Comparison of ENCODE assay signal across 12 cellular contexts in the genomic region with DNA sequence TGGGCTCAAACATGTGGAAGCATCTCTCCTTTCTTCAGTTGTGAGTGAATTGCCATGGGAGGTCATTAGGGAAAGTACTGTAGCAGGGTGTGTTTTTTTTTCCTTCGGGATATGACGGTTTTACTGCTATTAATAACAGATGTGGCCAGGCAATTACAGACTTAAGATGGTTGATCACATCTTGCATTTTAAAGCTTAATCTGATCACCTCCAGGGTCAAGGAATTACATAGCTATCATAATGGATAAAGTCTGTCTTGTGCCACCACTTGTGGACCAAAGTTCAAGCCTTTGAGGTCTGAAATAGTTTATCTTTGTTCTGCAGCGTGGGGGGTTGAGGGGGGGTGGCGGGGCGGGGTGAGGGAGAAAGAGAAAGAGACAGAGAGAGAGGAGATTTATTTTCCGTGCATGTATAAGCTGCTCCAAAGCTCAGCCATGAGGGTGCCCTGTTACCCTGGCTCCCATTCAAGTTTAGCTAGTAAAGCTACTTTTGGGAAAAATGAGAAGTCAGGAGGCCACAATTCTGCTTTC. TPM values are rescaled to one million over a fixed set of nuclear protein-coding genes. Genes with fewer than 3 reads are reported as not detected.
DNase-seq lines count a peak whose midpoint lies in the region; ATAC-seq and TF ChIP-seq lines count a peak whose summit lies in the region.
"Had no signal": no experiment of that assay in that cellular context is flagged by ENCODE, and none has a peak within 500 bp of the region (broad histone marks: within the 10 kb centered on the region; RNA-seq: fewer than 3 reads in every experiment).

No MANE protein-coding gene starts in this region.

- TF ChIP-seq CTCF in colonic mucosa (IDR thresholded peaks at IDR 0.05), result no peak

- no peak overlapping the region for H2AFZ ChIP-seq in trophoblast cell (ENCODE audit: insufficient read depth, low read length, poor library complexity)

- H3K4me1 Mint-ChIP-seq in activated T-helper 1 cell treated with anti-CD3 and anti-CD28 coated beads, Interleukin-12 subunit alpha, Interleukin-12 subunit beta, Interleukin-2, Interleukin-4 antibody, amounts not matched to agents 30 ng/mL and 10 ng/mL and 1 ng/mL, durations not matched to agents 14 hours and 24 hours and 36 hours (ENCODE audit: low read depth), result no peaks in the 10 kb centered on the region

- no CpG with 5 or more reads among the region's 6 CpGs for WGBS in trophoblast cell (ENCODE audit: extremely low coverage, insufficient coverage, insufficient read length)

- H3K27me3 ChIP-seq in colonic mucosa (no peaks in the 10 kb centered on the region), trophoblast cell (ENCODE audit: insufficient read depth, low read length) (no peaks in the 10 kb centered on the region)
- H3K27me3 ChIP-seq: right lobe of liver had no signal

- H3K4ac ChIP-seq in trophoblast cell (ENCODE audit: low read depth, low read length), result no peak overlapping the region

- H2BK12ac ChIP-seq in trophoblast cell (ENCODE audit: low read length), result no peak overlapping the region

- intact Hi-C loops in colonic mucosa (cut with DNase I), result no loop called here
- intact Hi-C loops in activated T-helper 1 cell treated with anti-CD3 and anti-CD28 coated beads, Interleukin-12 subunit alpha, Interleukin-12 subunit beta, Interleukin-2, Interleukin-4 antibody, amounts not matched to agents 30 ng/mL and 10 ng/mL and 1 ng/mL, durations not matched to agents 14 hours and 24 hours and 36 hours (cut with micrococcal nuclease), result no loop called here

- H3K27ac Mint-ChIP-seq in activated T-helper 1 cell treated with anti-CD3 and anti-CD28 coated beads, Interleukin-12 subunit alpha, Interleukin-12 subunit beta, Interleukin-2, Interleukin-4 antibody, amounts not matched to agents 30 ng/mL and 10 ng/mL and 1 ng/mL, durations not matched to agents 14 hours and 24 hours and 36 hours, result no peak overlapping the region

- H3K14ac ChIP-seq in trophoblast cell (ENCODE audit: low read length), result no peak overlapping the region

- no peaks in the 10 kb centered on the region for H3K79me2 ChIP-seq in trophoblast cell (ENCODE audit: control insufficient read depth, insufficient read depth, low read length, poor library complexity)

- DNase-seq in EH (ENCODE audit: low read depth), result peak; percentile 88
- peak; percentile 75 for DNase-seq in NCI-H526 treated with DMSO at 0.1 percent for 48 hours (lab: John Stamatoyannopoulos, UW)
- DNase-seq in colonic mucosa, result no peak
- DNase-seq in trophoblast cell, result peak; percentile 69 to 86
- DNase-seq in NCI-H2081 treated with DMSO at 0.1 percent for 48 hours (lab: John Stamatoyannopoulos, UW), result no peak
- DNase-seq in activated T-helper 1 cell treated with anti-CD3 and anti-CD28 coated beads, Interleukin-12 subunit alpha, Interleukin-12 subunit beta, Interleukin-2, Interleukin-4 antibody, amounts not matched to agents 30 ng/mL and 10 ng/mL and 1 ng/mL, durations not matched to agents 14 hours and 24 hours and 36 hours (ENCODE audit: low spot score), result no peak
- no peak for DNase-seq in DMS114 treated with DMSO at 0.1 percent for 48 hours (lab: John Stamatoyannopoulos, UW; ENCODE audit: unreplicated experiment)
- DNase-seq: activated T-cell treated with anti-CD3 and anti-CD28 coated beads, Interleukin-2, amount 50 U/mL, for 48 hours; anterior cingulate cortex; right lobe of liver; SIG-M5 had no signal

- H4K91ac ChIP-seq in trophoblast cell (ENCODE audit: low read depth, low read length), result no peak overlapping the region

- H3K4me1 ChIP-seq in colonic mucosa, result peaks cover 6% of the 10 kb centered on the region
- peaks cover 15 to 18% of the 10 kb centered on the region in 2 experiments for H3K4me1 ChIP-seq in trophoblast cell (ENCODE audit: control insufficient read depth in 1 of 2, insufficient read depth in 2 of 2, low read length in 2 of 2)

- ATAC-seq in HG03139 (IDR thresholded peaks at IDR 0.05; ENCODE audit: unreplicated experiment), result no peak
- ATAC-seq: right lobe of liver had no signal

- H3K79me1 ChIP-seq in trophoblast cell (ENCODE audit: low read length), result peaks cover 7% of the 10 kb centered on the region

- no peak overlapping the region for H4K12ac ChIP-seq in trophoblast cell (ENCODE audit: low read depth, low read length)

- no peaks in the 10 kb centered on the region for H3K36me3 Mint-ChIP-seq in activated T-helper 1 cell treated with anti-CD3 and anti-CD28 coated beads, Interleukin-12 subunit alpha, Interleukin-12 subunit beta, Interleukin-2, Interleukin-4 antibody, amounts not matched to agents 30 ng/mL and 10 ng/mL and 1 ng/mL, durations not matched to agents 14 hours and 24 hours and 36 hours (ENCODE audit: low read depth)

- H2BK120ac ChIP-seq in trophoblast cell (ENCODE audit: insufficient read depth, low read length, poor library complexity), result no peak overlapping the region

- H3K9me3 ChIP-seq in colonic mucosa (no peaks in the 10 kb centered on the region), trophoblast cell (ENCODE audit: insufficient read depth, low read depth, low read length) (peaks cover 1% of the 10 kb centered on the region)
- H3K9me3 ChIP-seq: right lobe of liver had no signal

- peaks cover 16% of the 10 kb centered on the region for H3K27me3 Mint-ChIP-seq in activated T-helper 1 cell treated with anti-CD3 and anti-CD28 coated beads, Interleukin-12 subunit alpha, Interleukin-12 subunit beta, Interleukin-2, Interleukin-4 antibody, amounts not matched to agents 30 ng/mL and 10 ng/mL and 1 ng/mL, durations not matched to agents 14 hours and 24 hours and 36 hours (ENCODE audit: insufficient read depth)

- H3K18ac ChIP-seq in trophoblast cell (ENCODE audit: low read length), result no peak overlapping the region

- H3K4me3 ChIP-seq in colonic mucosa (no peak overlapping the region), trophoblast cell (ENCODE audit: low read depth, low read length) (no peak overlapping the region)
- H3K4me3 ChIP-seq: right lobe of liver had no signal

- H3K36me3 ChIP-seq in colonic mucosa (no peaks in the 10 kb centered on the region), trophoblast cell (ENCODE audit: control insufficient read depth in 1 of 2, insufficient read depth in 2 of 2, low read length in 2 of 2) (no peaks in the 10 kb centered on the region)
- H3K36me3 ChIP-seq: right lobe of liver had no signal

- no peaks in the 10 kb centered on the region for H3K9me3 Mint-ChIP-seq in activated T-helper 1 cell treated with anti-CD3 and anti-CD28 coated beads, Interleukin-12 subunit alpha, Interleukin-12 subunit beta, Interleukin-2, Interleukin-4 antibody, amounts not matched to agents 30 ng/mL and 10 ng/mL and 1 ng/mL, durations not matched to agents 14 hours and 24 hours and 36 hours

- H3K27ac ChIP-seq in colonic mucosa (peak overlapping the region; percentile 88), trophoblast cell (ENCODE audit: low read depth, low read length) (no peak overlapping the region)
- H3K27ac ChIP-seq: right lobe of liver had no signal

- no peak overlapping the region for H3K4me3 Mint-ChIP-seq in activated T-helper 1 cell treated with anti-CD3 and anti-CD28 coated beads, Interleukin-12 subunit alpha, Interleukin-12 subunit beta, Interleukin-2, Interleukin-4 antibody, amounts not matched to agents 30 ng/mL and 10 ng/mL and 1 ng/mL, durations not matched to agents 14 hours and 24 hours and 36 hours

- H4K8ac ChIP-seq in trophoblast cell (ENCODE audit: low read depth, low read length), result no peak overlapping the region

- no peak overlapping the region for H3K23ac ChIP-seq in trophoblast cell (ENCODE audit: low read length)

- H3K9ac ChIP-seq in colonic mucosa (ENCODE audit: low read depth in 2 of 2, low read length in 2 of 2), result peak overlapping the region in 1 of 2 donors; percentile 67
- no peak overlapping the region for H3K9ac ChIP-seq in trophoblast cell (ENCODE audit: low read length)

- H2BK5ac ChIP-seq in trophoblast cell (ENCODE audit: low read depth, low read length, poor library complexity), result no peak overlapping the region

- H3K4me2 ChIP-seq in trophoblast cell (ENCODE audit: low read length), result no peak overlapping the region

- H2AK5ac ChIP-seq in trophoblast cell (ENCODE audit: low read length), result no peak overlapping the region

RNA-seq across cellular contexts. Expression of a gene that starts 5.5 kb away (rescaled TPM):
- total RNA-seq in colonic mucosa, result 1 to 10 TPM; 1.6 to 2.7 TPM
- 0.61 and 0.66 TPM in 2 replicates for polyA plus RNA-seq in trophoblast cell (2013)
- total RNA-seq in activated T-helper 1 cell treated with anti-CD3 and anti-CD28 coated beads, Interleukin-12 subunit alpha, Interleukin-12 subunit beta, Interleukin-2, Interleukin-4 antibody, amounts not matched to agents 30 ng/mL and 10 ng/mL and 1 ng/mL, durations not matched to agents 14 hours and 24 hours and 36 hours, result 0.86 TPM in 1 of 2 replicates, not detected in the other

Comparison
In these comparisons a context has a peak if more than half of its experiments do, and no peak if none do; other contexts are left out.
1. DNase-seq: peak in EH (single experiment), NCI-H526 treated with DMSO at 0.1 percent for 48 hours (single experiment) and trophoblast cell (2 of 2); none in colonic mucosa (single experiment), NCI-H2081 treated with DMSO at 0.1 percent for 48 hours (single experiment), activated T-helper 1 cell treated with anti-CD3 and anti-CD28 coated beads, Interleukin-12 subunit alpha, Interleukin-12 subunit beta, Interleukin-2, Interleukin-4 antibody, amounts not matched to agents 30 ng/mL and 10 ng/mL and 1 ng/mL, durations not matched to agents 14 hours and 24 hours and 36 hours (single experiment) and DMS114 treated with DMSO at 0.1 percent for 48 hours (single experiment).